ENCODE assay signal across 9 cellular contexts in the genomic region with DNA sequence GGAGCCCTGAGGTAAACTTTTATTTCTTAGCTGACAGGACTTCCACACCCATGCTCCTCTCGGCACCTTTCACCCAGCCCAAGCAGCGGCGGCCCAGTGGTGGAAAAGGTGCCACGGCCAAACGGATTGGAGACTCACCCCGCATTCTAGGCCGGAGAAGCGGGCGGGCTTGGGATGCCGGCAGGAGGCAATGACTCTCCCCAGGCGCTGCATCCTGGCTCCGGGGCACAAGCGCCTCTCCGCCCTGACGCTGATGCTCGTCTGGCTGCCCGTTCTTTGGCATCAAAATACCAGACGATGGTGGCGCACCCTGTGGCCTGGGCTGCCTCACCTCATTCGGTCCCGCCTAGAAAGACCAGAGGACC. TPM values are rescaled to one million over a fixed set of nuclear protein-coding genes. Genes with fewer than 3 reads are reported as not detected.
DNase-seq lines count a peak whose midpoint lies in the region; ATAC-seq and TF ChIP-seq lines count a peak whose summit lies in the region.
"Had no signal": no experiment of that assay in that cellular context is flagged by ENCODE, and none has a peak within 500 bp of the region (broad histone marks: within the 10 kb centered on the region; RNA-seq: fewer than 3 reads in every experiment).

No MANE protein-coding gene starts in this region.

- H3K4me1 Mint-ChIP-seq in activated CD4-positive, alpha-beta memory T cell treated with anti-CD3 and anti-CD28 coated beads for 36 hours (ENCODE audit: low read depth): peaks cover 2% of the 10 kb centered on the region
- H3K4me1 Mint-ChIP-seq in HFFc6 (ENCODE audit: low read depth): peaks cover 6% of the 10 kb centered on the region; the same call in 1 of the 2 replicates

- CTCF ChIA-PET in activated CD4-positive, alpha-beta memory T cell treated with anti-CD3 and anti-CD28 coated beads for 36 hours (lab: Charles Lee): no interaction called here

- H3K9me3 Mint-ChIP-seq in activated CD4-positive, alpha-beta memory T cell treated with anti-CD3 and anti-CD28 coated beads for 36 hours: peaks cover 75% of the 10 kb centered on the region
- peaks cover 92% of the 10 kb centered on the region for H3K9me3 Mint-ChIP-seq in HFFc6

- no peak for TF ChIP-seq CTCF in fibroblast of the aortic adventitia (IDR thresholded peaks at IDR 0.05; ENCODE audit: insufficient read depth, low read length)
- TF ChIP-seq CTCF in HFFc6 (IDR thresholded peaks at IDR 0.05): no peak

- POLR2A ChIA-PET in activated CD4-positive, alpha-beta memory T cell treated with anti-CD3 and anti-CD28 coated beads for 36 hours (lab: Charles Lee): no interaction called here

- intact Hi-C loops in activated CD4-positive, alpha-beta memory T cell treated with anti-CD3 and anti-CD28 coated beads for 36 hours (cut with micrococcal nuclease): loop anchor here (10.0 kb wide), 1 partner anchor 176 kb away; a partner anchor contains a TSS

- H3K4me3 Mint-ChIP-seq in activated CD4-positive, alpha-beta memory T cell treated with anti-CD3 and anti-CD28 coated beads for 36 hours: peak overlapping the region; percentile 49
- no peak overlapping the region for H3K4me3 Mint-ChIP-seq in HFFc6

- H3K4me3 ChIP-seq in fibroblast of the aortic adventitia (ENCODE audit: low read depth, low read length) (peak overlapping the region; percentile 47), skeletal muscle cell (ENCODE audit: low read depth, low read length) (peak overlapping the region; percentile 63)

- DNase-seq in activated CD4-positive, alpha-beta memory T cell treated with anti-CD3 and anti-CD28 coated beads for 36 hours: no peak
- DNase-seq in fibroblast of the aortic adventitia (ENCODE audit: low read depth): no peak
- no peak for DNase-seq in skeletal muscle cell (ENCODE audit: low read depth)
- no peak for DNase-seq in dedifferentiated amniotic fluid mesenchymal stem cell (ENCODE audit: extremely low spot score)
- DNase-seq in NCI-H2196 (lab: John Stamatoyannopoulos, UW; ENCODE audit: unreplicated experiment): no peak
- no peak for DNase-seq in HFFc6
- DNase-seq in NCI-H345 (lab: John Stamatoyannopoulos, UW): no peak

- H3K36me3 Mint-ChIP-seq in activated CD4-positive, alpha-beta memory T cell treated with anti-CD3 and anti-CD28 coated beads for 36 hours: peaks cover 61% of the 10 kb centered on the region
- H3K36me3 Mint-ChIP-seq in HFFc6 (ENCODE audit: low read depth): peaks cover 65% of the 10 kb centered on the region

- ATAC-seq in GM18502 (IDR thresholded peaks at IDR 0.05; ENCODE audit: poor library complexity, unreplicated experiment): peak; percentile 8

- H3K27me3 Mint-ChIP-seq in activated CD4-positive, alpha-beta memory T cell treated with anti-CD3 and anti-CD28 coated beads for 36 hours: peaks cover 2% of the 10 kb centered on the region
- H3K27me3 Mint-ChIP-seq in HFFc6 (ENCODE audit: insufficient read depth): peaks cover 6% of the 10 kb centered on the region

- no peak overlapping the region for H3K27ac Mint-ChIP-seq in activated CD4-positive, alpha-beta memory T cell treated with anti-CD3 and anti-CD28 coated beads for 36 hours
- no peak overlapping the region for H3K27ac Mint-ChIP-seq in HFFc6

RNA-seq across cellular contexts. Expression of a gene that starts 6.7 kb away (rescaled TPM):
- total RNA-seq in activated CD4-positive, alpha-beta memory T cell treated with anti-CD3 and anti-CD28 coated beads for 36 hours: 1 to 10 TPM; 5.1 to 5.8 TPM
- 17.9 and 33.8 TPM in 2 replicates for total RNA-seq in fibroblast of the aortic adventitia (ENCODE audit: low replicate concordance)
- total RNA-seq in HFFc6 (2021; fragmentation: NEBNext Ultra II Directional; extraction: Animal tissue kit (Norgen Biotek cat#: 25700)): 1 to 10 TPM; 3.5 to 6.0 (median 4.9) TPM

RNA-seq across cellular contexts. Expression of a gene that starts 24.5 kb away (rescaled TPM):
- not detected for total RNA-seq in activated CD4-positive, alpha-beta memory T cell treated with anti-CD3 and anti-CD28 coated beads for 36 hours
- not detected in 2 replicates for total RNA-seq in fibroblast of the aortic adventitia (ENCODE audit: low replicate concordance)
- total RNA-seq in HFFc6 (2021; fragmentation: NEBNext Ultra II Directional; extraction: Animal tissue kit (Norgen Biotek cat#: 25700)): not detected
- total RNA-seq: uterus had no signal

RNA-seq across cellular contexts. Expression of a gene that starts 34.9 kb away (rescaled TPM):
- not detected for total RNA-seq in activated CD4-positive, alpha-beta memory T cell treated with anti-CD3 and anti-CD28 coated beads for 36 hours
- 0.49 TPM in 1 of 2 replicates, not detected in the other for total RNA-seq in fibroblast of the aortic adventitia (ENCODE audit: low replicate concordance)
- under 1 TPM in 3 of 6 experiments, not detected in 3; 0.23 to 0.59 (median 0.33) TPM for total RNA-seq in HFFc6 (2021; fragmentation: NEBNext Ultra II Directional; extraction: Animal tissue kit (Norgen Biotek cat#: 25700))

RNA-seq across cellular contexts. Expression of a gene that starts 49.8 kb away (rescaled TPM):
- total RNA-seq in activated CD4-positive, alpha-beta memory T cell treated with anti-CD3 and anti-CD28 coated beads for 36 hours: under 1 TPM in 1 of 2 experiments, not detected in 1; 0.12 TPM
- total RNA-seq in fibroblast of the aortic adventitia (ENCODE audit: low replicate concordance): 2.2 and 4.3 TPM in 2 replicates
- under 1 TPM in 2 of 6 experiments, not detected in 4; 0.07 to 0.09 TPM for total RNA-seq in HFFc6 (2021; fragmentation: NEBNext Ultra II Directional; extraction: Animal tissue kit (Norgen Biotek cat#: 25700))
